Comparison of ENCODE assay signal across 1 cellular context in the genomic region with DNA sequence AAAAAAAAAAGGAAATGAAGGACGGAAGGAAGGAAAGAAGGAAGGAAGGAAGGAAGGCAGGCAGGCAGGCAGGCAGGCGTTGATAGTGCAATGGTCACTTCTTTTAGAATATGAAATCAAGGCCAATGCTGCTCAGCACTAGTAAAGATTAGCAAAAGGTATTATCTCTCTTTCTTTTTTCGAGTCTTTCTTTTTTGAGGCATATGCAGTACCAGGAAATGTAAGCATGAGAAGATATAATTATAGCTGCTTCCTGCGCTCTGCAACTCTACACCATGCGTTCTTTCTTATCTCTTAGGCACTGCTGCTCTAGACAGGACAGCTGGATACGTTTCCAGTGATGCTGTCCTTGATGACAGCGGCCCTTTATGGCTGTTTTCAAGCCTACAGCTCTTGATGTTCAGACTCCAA.
TF ChIP-seq lines count a peak whose summit lies in the region.

No MANE protein-coding gene starts in this region.

TF ChIP-seq in GM12878, 131 proteins besides CTCF, POLR2A, EP300 and RAD21:
- TF ChIP-seq GATAD2B (conservative IDR thresholded peaks at IDR 0.05; ENCODE audit: low read depth) (no peak), TARDBP (IDR thresholded peaks at IDR 0.05; ENCODE audit: borderline replicate concordance) (no peak), STAT3 (IDR thresholded peaks at IDR 0.05; ENCODE audit: low read depth, low read length) (no peak), EGR1 (IDR thresholded peaks at IDR 0.05; ENCODE audit: borderline replicate concordance in 1 of 2, low read depth in 2 of 2, low read length in 2 of 2) (no peak), NR2C1 (IDR thresholded peaks at IDR 0.05) (no peak), BACH1 (IDR thresholded peaks at IDR 0.05; ENCODE audit: borderline replicate concordance) (no peak), RBBP5 (conservative IDR thresholded peaks at IDR 0.05) (no peak), CHD1 (IDR thresholded peaks at IDR 0.05; ENCODE audit: low read depth, low read length) (no peak), POLR2AphosphoS5 (IDR thresholded peaks at IDR 0.05; ENCODE audit: low read length) (no peak)
- TF ChIP-seq, protein P1, sequence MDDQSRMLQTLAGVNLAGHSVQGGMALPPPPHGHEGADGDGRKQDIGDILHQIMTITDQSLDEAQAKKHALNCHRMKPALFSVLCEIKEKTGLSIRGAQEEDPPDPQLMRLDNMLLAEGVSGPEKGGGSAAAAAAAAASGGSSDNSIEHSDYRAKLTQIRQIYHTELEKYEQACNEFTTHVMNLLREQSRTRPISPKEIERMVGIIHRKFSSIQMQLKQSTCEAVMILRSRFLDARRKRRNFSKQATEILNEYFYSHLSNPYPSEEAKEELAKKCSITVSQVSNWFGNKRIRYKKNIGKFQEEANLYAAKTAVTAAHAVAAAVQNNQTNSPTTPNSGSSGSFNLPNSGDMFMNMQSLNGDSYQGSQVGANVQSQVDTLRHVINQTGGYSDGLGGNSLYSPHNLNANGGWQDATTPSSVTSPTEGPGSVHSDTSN (IDR thresholded peaks at IDR 0.05; ENCODE audit: insufficient replicate concordance, low read depth, low read length): no peak
TF ChIP-seq in GM12878: peak in this region for 0.
